10 cellular contexts compared by ENCODE assay signal in genomic region chr2:150911766-150912280, GRCh38.
A peak's percentile ranks its signal among the peaks of the same experiment; 100 is the strongest.
DNase-seq lines count a peak whose midpoint lies in the region; ATAC-seq, FAIRE-seq and TF ChIP-seq lines count a peak whose summit lies in the region.
"Had no signal": no experiment of that assay in that cellular context is flagged by ENCODE, and none has a peak within 500 bp of the region (broad histone marks: within the 10 kb centered on the region; RNA-seq: fewer than 3 reads in every experiment).

No MANE protein-coding gene starts in this region.

- H3K36me3 ChIP-seq in muscle layer of duodenum (ENCODE audit: control insufficient read depth in 1 of 2, insufficient read depth in 2 of 2, low read length in 2 of 2): no peaks in the 10 kb centered on the region

- peak; percentile 10 for DNase-seq in ACHN
- DNase-seq in NB4 (ENCODE audit: low read depth): peak; percentile 92
- DNase-seq in LoVo (ENCODE audit: low spot score): no peak
- DNase-seq in DMS53 (lab: John Stamatoyannopoulos, UW): no peak
- DNase-seq in GM12891 (ENCODE audit: insufficient read length, low spot score): no peak
- DNase-seq: stimulated activated naive CD4-positive, alpha-beta T cell had no signal

- no peaks in the 10 kb centered on the region for H3K9me3 ChIP-seq in muscle layer of duodenum (ENCODE audit: control insufficient read depth in 1 of 2, low read length in 2 of 2)

- H3K4me3 ChIP-seq in NB4 (ENCODE audit: low read depth, low read length): peak overlapping the region; percentile 19
- H3K4me3 ChIP-seq in muscle layer of duodenum (ENCODE audit: low read depth in 1 of 2, low read length in 2 of 2): no peak overlapping the region

- no peaks in the 10 kb centered on the region for H3K27me3 ChIP-seq in muscle layer of duodenum (ENCODE audit: low read depth, low read length)

- H3K27ac ChIP-seq in muscle layer of duodenum (ENCODE audit: low read length): peak overlapping the region; percentile 10

- no peak for ATAC-seq in HG03135 (IDR thresholded peaks at IDR 0.05; ENCODE audit: unreplicated experiment)

- in situ Hi-C loops in ACHN (cut with HindIII; ENCODE audit: low pct_ligation_motif_present, low pct_unique_long_range_greater_than_20kb, low sequenced_read_pairs): no loop called here

- no peak for TF ChIP-seq CTCF in NB4 (IDR thresholded peaks at IDR 0.05; ENCODE audit: low read depth, low read length)

- peak; percentile 97 for FAIRE-seq in endometrium (lab: Jason Lieb, UNC)
- FAIRE-seq in GM12891 (lab: Jason Lieb, UNC): no peak
- FAIRE-seq: islet of Langerhans had no signal

- TF ChIP-seq POLR2A in NB4 (IDR thresholded peaks at IDR 0.05; ENCODE audit: extremely low read depth, insufficient read length) (no peak), GM12891 (IDR thresholded peaks at IDR 0.05; ENCODE audit: low read depth, low read length) (no peak)

- no peaks in the 10 kb centered on the region for H3K4me1 ChIP-seq in muscle layer of duodenum (ENCODE audit: control insufficient read depth in 1 of 2, insufficient read depth in 2 of 2, low read length in 2 of 2)

TF ChIP-seq in GM12891, 5 proteins besides CTCF, POLR2A, EP300 and RAD21:
- no peak for TF ChIP-seq TAF1 (IDR thresholded peaks at IDR 0.05; ENCODE audit: low read depth, low read length)
- TF ChIP-seq POLR2AphosphoS5 (IDR thresholded peaks at IDR 0.05; ENCODE audit: low read depth, low read length): no peak
- TF ChIP-seq PAX5 (IDR thresholded peaks at IDR 0.05; ENCODE audit: insufficient read depth, low read length, severe bottlenecking): no peak
- TF ChIP-seq POU2F2 (IDR thresholded peaks at IDR 0.05; ENCODE audit: low read depth, low read length): no peak
- no peak for TF ChIP-seq SPI1 (IDR thresholded peaks at IDR 0.05; ENCODE audit: low read depth, low read length)

Comparison
In these comparisons a context has a peak if more than half of its experiments do, and no peak if none do; other contexts are left out.
1. DNase-seq: peak in ACHN (single experiment) and NB4 (single experiment); none in LoVo (single experiment), DMS53 (single experiment) and GM12891 (single experiment).